Comparison of ENCODE assay signal across 24 cellular contexts in the genomic region with DNA sequence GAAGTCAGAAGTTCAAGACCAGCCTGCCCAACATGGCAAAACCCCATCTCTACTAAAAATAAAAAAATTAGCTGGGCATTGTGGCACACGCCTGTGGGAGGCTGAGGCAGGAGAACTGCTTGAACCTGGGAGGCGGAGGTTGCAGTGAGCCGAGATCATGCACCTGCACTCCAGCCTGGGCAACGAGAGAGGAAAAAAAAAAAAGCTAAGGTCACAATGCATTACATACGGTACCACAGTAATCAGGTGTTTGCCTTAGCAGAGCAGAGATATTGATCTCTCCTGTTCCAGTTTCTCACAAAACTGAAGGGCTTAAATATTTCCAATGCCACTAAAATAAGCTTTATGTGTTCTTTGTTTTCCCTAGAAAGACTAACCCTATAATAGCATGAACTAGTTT. TPM values are rescaled to one million over a fixed set of nuclear protein-coding genes. Genes with fewer than 3 reads are reported as not detected.
A peak's percentile ranks its signal among the peaks of the same experiment; 100 is the strongest.
DNase-seq lines count a peak whose midpoint lies in the region; ATAC-seq, FAIRE-seq and TF ChIP-seq lines count a peak whose summit lies in the region.
"Had no signal": no experiment of that assay in that cellular context is flagged by ENCODE, and none has a peak within 500 bp of the region (broad histone marks: within the 10 kb centered on the region; RNA-seq: fewer than 3 reads in every experiment).

No MANE protein-coding gene starts in this region.

- H3K36me3 ChIP-seq in DND-41 (ENCODE audit: insufficient read depth, low read length): peaks cover 11% of the 10 kb centered on the region; the same call in 1 of the 2 replicates
- no peaks in the 10 kb centered on the region for H3K36me3 ChIP-seq in liver (ENCODE audit: control insufficient read depth in 4 of 4, insufficient read depth in 3 of 4, low read depth in 1 of 4, low read length in 3 of 4)
- no peaks in the 10 kb centered on the region for H3K36me3 ChIP-seq in parathyroid adenoma (ENCODE audit: control insufficient read depth, insufficient read depth, low read length)
- H3K36me3 ChIP-seq in osteoblast (ENCODE audit: insufficient read depth, low read length): no peaks in the 10 kb centered on the region
- H3K36me3 ChIP-seq in spleen: no peaks in the 10 kb centered on the region

- TF ChIP-seq RAD21 in liver (IDR thresholded peaks at IDR 0.05): no peak

- no peak for TF ChIP-seq POLR2A in spleen (IDR thresholded peaks at IDR 0.05)

- peaks cover 41% of the 10 kb centered on the region for H3K4me1 ChIP-seq in DND-41 (ENCODE audit: insufficient read depth, low read length)
- peaks cover 7 to 75% (median 42%) of the 10 kb centered on the region in 4 donors for H3K4me1 ChIP-seq in liver (ENCODE audit: control insufficient read depth in 4 of 4, insufficient read depth in 4 of 4, low read length in 3 of 4)
- peaks cover 13% of the 10 kb centered on the region for H3K4me1 ChIP-seq in parathyroid adenoma
- H3K4me1 ChIP-seq in osteoblast (ENCODE audit: insufficient read depth, low read length): peaks cover 41% of the 10 kb centered on the region
- H3K4me1 ChIP-seq in spleen: peaks cover 7 to 100% (median 63%) of the 10 kb centered on the region in 6 donors

- no peak overlapping the region for H3K9ac ChIP-seq in DND-41 (ENCODE audit: low read depth, low read length)
- H3K9ac ChIP-seq in liver (ENCODE audit: low read depth in 1 of 2, low read length in 2 of 2): no peak overlapping the region
- H3K9ac ChIP-seq in parathyroid adenoma: no peak overlapping the region
- H3K9ac ChIP-seq: BLaER1 had no signal

- H2AFZ ChIP-seq in DND-41 (ENCODE audit: low read depth, low read length) (no peak overlapping the region), parathyroid adenoma (no peak overlapping the region), osteoblast (ENCODE audit: low read length) (no peak overlapping the region)

- ATAC-seq in DND-41 (ENCODE audit: insufficient read depth, low read depth): no peak

- no peak for TF ChIP-seq CTCF in DND-41 (IDR thresholded peaks at IDR 0.05; ENCODE audit: borderline replicate concordance, extremely low read depth, low read length, poor library complexity, severe bottlenecking)
- TF ChIP-seq CTCF in VCaP (conservative IDR thresholded peaks at IDR 0.05): no peak
- TF ChIP-seq CTCF in liver (IDR thresholded peaks at IDR 0.05; ENCODE audit: low read depth, low read length, missing input control): no peak
- no peak for TF ChIP-seq CTCF in parathyroid adenoma (IDR thresholded peaks at IDR 0.05)
- TF ChIP-seq CTCF in osteoblast (IDR thresholded peaks at IDR 0.05; ENCODE audit: extremely low read depth, low read depth, low read length): no peak
- TF ChIP-seq CTCF in spleen (IDR thresholded peaks at IDR 0.05 in 8 of 11, conservative IDR thresholded peaks at IDR 0.05 in 3 of 11): no peak

- H3K9me3 ChIP-seq in DND-41 (ENCODE audit: insufficient read depth, low read length, severe bottlenecking) (no peaks in the 10 kb centered on the region), liver (ENCODE audit: control insufficient read depth in 4 of 4, low read length in 3 of 4) (no peaks in the 10 kb centered on the region), parathyroid adenoma (ENCODE audit: control insufficient read depth, low read length) (no peaks in the 10 kb centered on the region), osteoblast (ENCODE audit: low read depth, low read length) (no peaks in the 10 kb centered on the region), spleen (no peaks in the 10 kb centered on the region)
- H3K9me3 ChIP-seq: BLaER1, Caco-2 had no signal

- intact Hi-C loops in spleen (cut with DNase I; ENCODE audit: low total_unique reads): no loop called here

- 31% methylated on average over 5 of the region's 5 CpGs for WGBS in liver
- 70 to 87% (median 79%) methylated on average over 5 of the region's 5 CpGs for WGBS in spleen, 5 donors

- no peak overlapping the region for H3K4me3 ChIP-seq in DND-41 (ENCODE audit: low read depth in 1 of 2, low read length in 2 of 2)
- H3K4me3 ChIP-seq in liver (ENCODE audit: low read depth in 1 of 3, low read length in 3 of 3): no peak overlapping the region
- H3K4me3 ChIP-seq in parathyroid adenoma (ENCODE audit: low read depth, low read length): no peak overlapping the region
- H3K4me3 ChIP-seq in osteoblast (ENCODE audit: insufficient read depth, low read length): no peak overlapping the region
- no peak overlapping the region for H3K4me3 ChIP-seq in spleen
- H3K4me3 ChIP-seq: BLaER1, SK-N-MC had no signal

- FAIRE-seq in frontal cortex (lab: Jason Lieb, UNC): no peak
- FAIRE-seq: GM12891 had no signal

- H3K27me3 ChIP-seq in DND-41 (ENCODE audit: insufficient read depth, low read length, poor library complexity) (no peaks in the 10 kb centered on the region), liver (ENCODE audit: control insufficient read depth in 4 of 4, insufficient read depth in 4 of 4, low read length in 3 of 4) (no peaks in the 10 kb centered on the region), parathyroid adenoma (ENCODE audit: control insufficient read depth, insufficient read depth, low read length) (no peaks in the 10 kb centered on the region), osteoblast (ENCODE audit: insufficient read depth, low read length) (no peaks in the 10 kb centered on the region), spleen (replicated peaks in 1 of 7) (no peaks in the 10 kb centered on the region)
- H3K27me3 ChIP-seq: BLaER1 had no signal

- peaks cover 100% of the 10 kb centered on the region for H3K79me2 ChIP-seq in DND-41 (ENCODE audit: insufficient read depth, low read length)
- H3K79me2 ChIP-seq in parathyroid adenoma: peaks cover 49% of the 10 kb centered on the region
- peaks cover 94% of the 10 kb centered on the region for H3K79me2 ChIP-seq in osteoblast (ENCODE audit: insufficient read depth, low read length)

- DNase-seq in DND-41: no peak
- no peak for DNase-seq in 8988T
- DNase-seq in osteoblast (ENCODE audit: insufficient read length, low spot score, missing footprints): no peak
- DNase-seq in frontal cortex (ENCODE audit: low spot score in 2 of 2): no peak
- no peak for DNase-seq in spleen
- DNase-seq: Caco-2; CD4-positive, alpha-beta memory T cell; GOT3; HCEC 1CT; KBM-7; NCI-H1105; NCI-H2029 treated with DMSO at 0.1 percent for 48 hours; NCI-H226; NCI-H510A treated with DMSO at 0.1 percent for 48 hours; NCI-H774; NK-92 treated with Interleukin-12 subunit alpha and Interleukin-12 subunit beta, amount 100 ng/mL, for 24 hours; SHP77; SW 1271 had no signal

- H3K27ac ChIP-seq in DND-41 (ENCODE audit: low read length) (no peak overlapping the region), VCaP (peak overlapping the region; percentile 42), liver (ENCODE audit: low read depth in 1 of 2, low read length in 2 of 2) (peak overlapping the region; percentile 81 to 82), parathyroid adenoma (no peak overlapping the region), osteoblast (ENCODE audit: low read depth, low read length) (no peak overlapping the region), spleen (no peak overlapping the region)
- H3K27ac ChIP-seq: BLaER1, SK-N-MC had no signal

- H4K20me1 ChIP-seq in DND-41 (ENCODE audit: insufficient read depth, low read length) (peaks cover 77% of the 10 kb centered on the region), osteoblast (ENCODE audit: insufficient read depth, low read length) (peaks cover 61% of the 10 kb centered on the region)

- H3K4me2 ChIP-seq in DND-41 (ENCODE audit: insufficient read depth, low read length) (peak overlapping the region; percentile 5; the same call in 1 of the 2 replicates), parathyroid adenoma (ENCODE audit: low read length) (peak overlapping the region; percentile 25), osteoblast (ENCODE audit: insufficient read depth, low read length) (no peak overlapping the region)
- H3K4me2 ChIP-seq: BLaER1 had no signal

TF ChIP-seq in liver, 16 proteins besides CTCF, POLR2A, EP300 and RAD21:
- TF ChIP-seq, protein P1, sequence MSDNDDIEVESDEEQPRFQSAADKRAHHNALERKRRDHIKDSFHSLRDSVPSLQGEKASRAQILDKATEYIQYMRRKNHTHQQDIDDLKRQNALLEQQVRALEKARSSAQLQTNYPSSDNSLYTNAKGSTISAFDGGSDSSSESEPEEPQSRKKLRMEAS (IDR thresholded peaks at IDR 0.05): no peak
- no peak for TF ChIP-seq NR2F2 (IDR thresholded peaks at IDR 0.05)
- TF ChIP-seq EGR1 (IDR thresholded peaks at IDR 0.05; ENCODE audit: low read depth in 2 of 2): no peak
- peak in 1 of 2 donors; percentile 42 for TF ChIP-seq RXRA (IDR thresholded peaks at IDR 0.05)
- TF ChIP-seq, protein P2, sequence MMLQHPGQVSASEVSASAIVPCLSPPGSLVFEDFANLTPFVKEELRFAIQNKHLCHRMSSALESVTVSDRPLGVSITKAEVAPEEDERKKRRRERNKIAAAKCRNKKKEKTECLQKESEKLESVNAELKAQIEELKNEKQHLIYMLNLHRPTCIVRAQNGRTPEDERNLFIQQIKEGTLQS (IDR thresholded peaks at IDR 0.05): no peak
- peak; percentile 26 for TF ChIP-seq YY1 (IDR thresholded peaks at IDR 0.05)
- TF ChIP-seq HNF4A (conservative IDR thresholded peaks at IDR 0.05): peak in 1 of 2 donors; percentile 29

RNA-seq across cellular contexts. Expression of a gene that starts 7.5 kb away (rescaled TPM):
- total RNA-seq in liver (10 to 100 TPM; 18.2 to 38.9 TPM), osteoblast (35.8 and 38.3 TPM in 2 replicates), frontal cortex (22.0 TPM), spleen (100 to 1,000 TPM in 1 of 7 donors, 10 to 100 TPM in 6; 23.4 to 119 (median 27.3) TPM)
- polyA plus RNA-seq in liver (10 to 100 TPM in 1 of 2 donors, 1 to 10 TPM in 1; 9.3 to 12.0 TPM), spleen (1 to 10 TPM in 2 of 3 donors, under 1 TPM in 1; 0.91 to 3.5 (median 1.4) TPM)

Comparison
In these comparisons a context has a peak if more than half of its experiments do, and no peak if none do; other contexts are left out.
1. H3K27ac ChIP-seq: peak in VCaP (single experiment) and liver (2 of 2); none in DND-41 (single experiment), parathyroid adenoma (single experiment), osteoblast (single experiment) and spleen (0 of 8).